Comparison of ENCODE assay signal across 8 cellular contexts in the genomic region with DNA sequence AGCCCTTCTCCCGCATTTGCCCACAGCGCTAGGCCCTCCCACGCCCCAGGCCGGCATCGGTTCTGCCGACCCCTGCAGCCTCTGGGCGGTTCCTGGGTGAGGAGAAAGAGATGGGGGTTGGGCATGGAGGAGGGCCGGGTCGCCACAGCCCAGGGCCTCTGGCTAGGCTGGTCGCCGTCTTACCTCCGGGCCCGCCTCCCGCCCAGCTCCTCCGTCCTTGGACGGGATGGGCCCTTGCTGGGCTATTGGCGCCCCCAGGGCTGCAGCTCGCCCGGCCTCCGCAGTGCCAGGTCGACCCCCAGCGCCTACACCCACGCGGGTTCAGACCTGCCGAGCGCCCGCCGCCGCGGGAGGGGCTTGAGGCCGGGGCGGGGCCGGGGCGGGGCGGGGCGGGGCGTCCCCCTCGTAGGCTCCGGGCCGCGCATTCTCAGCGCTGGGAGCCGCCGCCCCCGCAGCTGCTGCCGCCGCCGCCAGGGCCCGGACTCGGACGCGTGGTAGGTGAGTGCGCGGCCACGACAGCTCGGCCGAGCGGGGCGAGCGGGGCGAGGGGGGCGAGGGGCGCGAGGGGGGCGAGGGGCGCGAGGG. TPM values are rescaled to one million over a fixed set of nuclear protein-coding genes. Genes with fewer than 3 reads are reported as not detected.
DNase-seq lines count a peak whose midpoint lies in the region; ATAC-seq, FAIRE-seq and TF ChIP-seq lines count a peak whose summit lies in the region.

A gene (plus strand): TSS at position 424 of the 585 bp plus-strand sequence. CDS start 3,118 bp downstream, outside the sequence.

- no peaks in the 10 kb centered on the region for H3K36me3 Mint-ChIP-seq in activated naive CD8-positive, alpha-beta T cell treated with anti-CD3 and anti-CD28 coated beads for 36 hours

- peaks cover 37% of the 10 kb centered on the region for H3K27me3 Mint-ChIP-seq in activated naive CD8-positive, alpha-beta T cell treated with anti-CD3 and anti-CD28 coated beads for 36 hours

- FAIRE-seq in pancreas (lab: Jason Lieb, UNC) = no peak

- ATAC-seq in pancreas = peak; percentile 27 to 59 (median 39)
- no peak for ATAC-seq in GM18505 (IDR thresholded peaks at IDR 0.05; ENCODE audit: unreplicated experiment)

- H3K4me1 ChIP-seq in cardiac muscle cell (ENCODE audit: low read depth) = peaks cover 28% of the 10 kb centered on the region
- peaks cover 9 to 27% (median 24%) of the 10 kb centered on the region in 3 donors for H3K4me1 ChIP-seq in pancreas

- peak within 1 kb of the TSS; percentile 67 for H3K27ac ChIP-seq in cardiac muscle cell
- peak within 1 kb of the TSS; percentile 85 to 95 (median 88) for H3K27ac ChIP-seq in pancreas

- H3K4me3 ChIP-seq in cardiac muscle cell (peak within 1 kb of the TSS; percentile 65), pancreas (peak within 1 kb of the TSS; percentile 71 to 86 (median 82))

- H3K9me3 ChIP-seq in cardiac muscle cell (ENCODE audit: low read depth) = no peaks in the 10 kb centered on the region
- H3K9me3 ChIP-seq in pancreas = no peaks in the 10 kb centered on the region

- peaks cover 29% of the 10 kb centered on the region for H3K27me3 ChIP-seq in cardiac muscle cell
- no peaks in the 10 kb centered on the region for H3K27me3 ChIP-seq in pancreas

- TF ChIP-seq CTCF in cardiac muscle cell (IDR thresholded peaks at IDR 0.05; ENCODE audit: low read depth, low read length) = no peak
- TF ChIP-seq CTCF in pancreas (IDR thresholded peaks at IDR 0.05) = no peak

- 1% methylated on average over 33 to 67 of the region's 67 CpGs for WGBS in pancreas, 2 donors

- H3K36me3 ChIP-seq in cardiac muscle cell (peaks cover 12% of the 10 kb centered on the region), pancreas (peaks cover 0 to 15% (median 4%) of the 10 kb centered on the region in 3 donors)

- intact Hi-C loops in pancreas (cut with DNase I) = no loop called here

- peak within 1 kb of the TSS; percentile 72 for H3K4me3 Mint-ChIP-seq in activated naive CD8-positive, alpha-beta T cell treated with anti-CD3 and anti-CD28 coated beads for 36 hours

- peak; percentile 73 for DNase-seq in EL
- DNase-seq in HCEC 1CT = peak; percentile 51
- peak; percentile 26 for DNase-seq in NOMO-1 treated with dmso at 0.1 percent for 144 hours (lab: John Stamatoyannopoulos, UW; ENCODE audit: unreplicated experiment)
- DNase-seq in activated naive CD8-positive, alpha-beta T cell treated with anti-CD3 and anti-CD28 coated beads for 36 hours = peak; percentile 72
- DNase-seq in cardiac muscle cell (ENCODE audit: low read depth in 1 of 2, low spot score in 1 of 2) = peak; percentile 65 to 79
- peak in 4 of 6 donors; percentile 66 to 85 (median 74) for DNase-seq in pancreas
- DNase-seq in T-helper 9 cell = no peak

- peak within 1 kb of the TSS; percentile 42 for H3K27ac Mint-ChIP-seq in activated naive CD8-positive, alpha-beta T cell treated with anti-CD3 and anti-CD28 coated beads for 36 hours

- H3K4me1 Mint-ChIP-seq in activated naive CD8-positive, alpha-beta T cell treated with anti-CD3 and anti-CD28 coated beads for 36 hours = peaks cover 22% of the 10 kb centered on the region

- no peaks in the 10 kb centered on the region for H3K9me3 Mint-ChIP-seq in activated naive CD8-positive, alpha-beta T cell treated with anti-CD3 and anti-CD28 coated beads for 36 hours

- TF ChIP-seq POLR2A in GM18505 (IDR thresholded peaks at IDR 0.05; ENCODE audit: borderline replicate concordance, extremely low read depth, insufficient read depth, insufficient read length) = no peak

RNA-seq across cellular contexts. Expression of the gene that starts here (rescaled TPM):
- total RNA-seq in activated naive CD8-positive, alpha-beta T cell treated with anti-CD3 and anti-CD28 coated beads for 36 hours = 10 to 100 TPM; 47.3 to 51.1 TPM
- total RNA-seq in cardiac muscle cell (146 and 177 TPM in 2 replicates), pancreas (100 to 1,000 TPM; 163 to 278 (median 233) TPM)
- polyA plus RNA-seq in cardiac muscle cell (210 and 290 TPM in 2 replicates), pancreas (100 to 1,000 TPM; 256 to 351 TPM)
